9 cellular contexts compared by ENCODE assay signal in genomic region chr16:82651921-82652601, GRCh38. TPM values are rescaled to one million over a fixed set of nuclear protein-coding genes. Genes with fewer than 3 reads are reported as not detected.
DNase-seq lines count a peak whose midpoint lies in the region; ATAC-seq and TF ChIP-seq lines count a peak whose summit lies in the region.
"Had no signal": no experiment of that assay in that cellular context is flagged by ENCODE, and none has a peak within 500 bp of the region (broad histone marks: within the 10 kb centered on the region; RNA-seq: fewer than 3 reads in every experiment).

No MANE protein-coding gene starts in this region.

- H3K4me1 Mint-ChIP-seq in naive B cell, result peaks cover 0 to 9% (median 0%) of the 10 kb centered on the region in 3 donors

- no peak overlapping the region for H3K4me3 ChIP-seq in NB4 (ENCODE audit: low read depth, low read length)

- peak; percentile 60 for ATAC-seq in HG02642 (IDR thresholded peaks at IDR 0.05; ENCODE audit: poor library complexity, unreplicated experiment)
- ATAC-seq in naive B cell (ENCODE audit: low read depth in 2 of 2), result peak; percentile 50 to 64

- H3K9me3 Mint-ChIP-seq in naive B cell, result peaks cover 0 to 6% (median 0%) of the 10 kb centered on the region in 7 donors
- H3K9me3 Mint-ChIP-seq: nephron had no signal

- no peak overlapping the region for H3K4me3 Mint-ChIP-seq in naive B cell
- H3K4me3 Mint-ChIP-seq: nephron had no signal

- peaks cover 14 to 32% (median 14%) of the 10 kb centered on the region in 3 donors for H3K27me3 Mint-ChIP-seq in naive B cell

- no peak overlapping the region for H3K27ac Mint-ChIP-seq in naive B cell
- H3K27ac Mint-ChIP-seq: nephron had no signal

- no peak for TF ChIP-seq CTCF in NB4 (IDR thresholded peaks at IDR 0.05; ENCODE audit: low read depth, low read length)

- TF ChIP-seq POLR2A in NB4 (IDR thresholded peaks at IDR 0.05; ENCODE audit: extremely low read depth, insufficient read length), result no peak

- no peaks in the 10 kb centered on the region for H3K36me3 Mint-ChIP-seq in naive B cell

- DNase-seq in NCI-H510A treated with DMSO at 0.1 percent for 48 hours (lab: John Stamatoyannopoulos, UW) (peak; percentile 23), NCI-H510A (lab: John Stamatoyannopoulos, UW) (no peak), NB4 (ENCODE audit: low read depth) (peak; percentile 35), naive B cell (no peak), COLO668 (lab: John Stamatoyannopoulos, UW; ENCODE audit: unreplicated experiment) (no peak), iPS-NIHi7 (ENCODE audit: extremely low spot score) (no peak)
- no peak for DNase-seq in stimulated activated CD4-positive, alpha-beta T cell treated with anti-CD3 and anti-CD28 coated beads, Interleukin-4, amount 100 ng/mL, for 1 hour

RNA-seq across cellular contexts. Expression of gene CDH13, which starts 25.3 kb away (rescaled TPM):
- under 1 TPM in 5 of 6 donors, not detected in 1; 0.04 to 0.29 (median 0.19) TPM for polyA plus RNA-seq in naive B cell (ENCODE audit: low read depth in 6 of 6)

Comparison
In these comparisons a context has a peak if more than half of its experiments do, and no peak if none do; other contexts are left out.
1. DNase-seq: peak in NCI-H510A treated with DMSO at 0.1 percent for 48 hours (single experiment) and NB4 (single experiment); none in NCI-H510A (single experiment), naive B cell (single experiment), COLO668 (single experiment), stimulated activated CD4-positive, alpha-beta T cell treated with anti-CD3 and anti-CD28 coated beads, Interleukin-4, amount 100 ng/mL, for 1 hour (single experiment) and iPS-NIHi7 (single experiment).